In the genomic region with DNA sequence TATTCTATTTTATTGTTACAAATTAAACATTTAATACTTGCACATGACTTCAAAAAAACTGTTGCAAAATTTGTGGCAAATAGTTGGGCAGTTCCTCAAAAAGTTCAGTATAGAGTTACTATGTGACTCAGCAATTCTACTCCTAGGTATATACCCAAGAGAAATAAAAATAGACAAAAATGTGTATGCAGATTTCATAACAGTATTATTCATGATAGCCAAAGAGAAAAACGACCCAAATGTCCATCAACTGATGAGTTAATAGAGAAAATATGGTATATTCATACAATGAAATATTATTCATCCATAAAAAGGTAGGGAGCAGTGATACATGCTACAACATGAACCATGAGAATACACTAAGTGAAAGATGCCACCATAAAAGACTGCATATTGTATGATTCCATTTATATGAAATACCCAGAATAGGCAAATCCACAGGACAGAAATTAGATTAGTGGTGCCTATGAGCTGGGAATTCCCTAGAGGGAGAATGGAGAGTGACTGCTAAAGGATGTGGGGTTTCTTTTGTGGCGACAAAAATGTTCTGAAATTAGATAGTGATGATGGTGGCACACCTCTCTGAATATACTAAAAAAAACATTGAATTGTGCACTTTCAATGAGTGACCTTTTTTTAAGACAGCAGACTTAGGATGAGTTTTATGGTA, we compare ENCODE assay signal across 17 cellular contexts. TPM values are rescaled to one million over a fixed set of nuclear protein-coding genes. Genes with fewer than 3 reads are reported as not detected.
A peak's percentile ranks its signal among the peaks of the same experiment; 100 is the strongest.
DNase-seq lines count a peak whose midpoint lies in the region; ATAC-seq and TF ChIP-seq lines count a peak whose summit lies in the region.
"Had no signal": no experiment of that assay in that cellular context is flagged by ENCODE, and none has a peak within 500 bp of the region (broad histone marks: within the 10 kb centered on the region; RNA-seq: fewer than 3 reads in every experiment).

No MANE protein-coding gene starts in this region.

- H3K4me1 ChIP-seq in RWPE2 (ENCODE audit: insufficient read depth, poor library complexity, severe bottlenecking), result peaks cover 18% of the 10 kb centered on the region
- no peaks in the 10 kb centered on the region for H3K4me1 ChIP-seq in body of pancreas

- ATAC-seq in RWPE2 (ENCODE audit: low read depth) (peak; percentile 95), GM21390 (IDR thresholded peaks at IDR 0.05; ENCODE audit: unreplicated experiment) (no peak), body of pancreas (no peak)
- ATAC-seq: mucosa of descending colon had no signal

- POLR2A ChIA-PET in AG04450 (lab: Yijun Ruan, JAX), result no interaction called here

- intact Hi-C loops in body of pancreas (cut with DNase I), result no loop called here

- H3K9me3 Mint-ChIP-seq in HFFc6, result peaks cover 11% of the 10 kb centered on the region

- peaks cover 7% of the 10 kb centered on the region; the same call in 1 of the 2 replicates for H3K36me3 Mint-ChIP-seq in HFFc6 (ENCODE audit: low read depth)

- H3K9me3 ChIP-seq in AG04450 (ENCODE audit: control insufficient read depth, insufficient read depth, low read length), result peaks cover 12% of the 10 kb centered on the region; the same call in 1 of the 2 replicates
- peaks cover 4% of the 10 kb centered on the region for H3K9me3 ChIP-seq in RWPE2 (ENCODE audit: severe bottlenecking)
- H3K9me3 ChIP-seq in body of pancreas, result peaks cover 0 to 7% (median 0%) of the 10 kb centered on the region in 3 donors

- H3K27ac ChIP-seq in AG04450 (ENCODE audit: low read depth, low read length) (no peak overlapping the region), RWPE2 (ENCODE audit: poor library complexity, severe bottlenecking) (peak overlapping the region; percentile 70), epithelial cell of prostate (peak overlapping the region; percentile 77), body of pancreas (no peak overlapping the region), substantia nigra (ENCODE audit: low read depth, low read length, poor library complexity, severe bottlenecking) (no peak overlapping the region)

- TF ChIP-seq CTCF in AG04450 (IDR thresholded peaks at IDR 0.05; ENCODE audit: low read depth, low read length) (no peak), HFFc6 (IDR thresholded peaks at IDR 0.05) (no peak), RWPE2 (IDR thresholded peaks at IDR 0.05; ENCODE audit: poor library complexity, severe bottlenecking) (no peak), body of pancreas (IDR thresholded peaks at IDR 0.05) (no peak)

- H3K27ac Mint-ChIP-seq in HFFc6, result peak overlapping the region; percentile 4; the same call in 1 of the 2 replicates
- H3K27ac Mint-ChIP-seq: B cell; stimulated activated naive B cell treated with anti-CD40 and anti-IgM and Interleukin-4, amounts not matched to agents 10 μg/mL and 1 μg/mL and 100 μg/mL, for 72 hours; T-helper 1 cell treated with Interleukin-12 subunit alpha and Interleukin-12 subunit beta and Interleukin-4 antibody, amounts not matched to agents 30 μg/mL and 1 μg/mL, for 36 hours had no signal

- TF ChIP-seq POLR2A in body of pancreas (IDR thresholded peaks at IDR 0.05), result no peak

- H3K36me3 ChIP-seq in RWPE2 (ENCODE audit: low read depth) (no peaks in the 10 kb centered on the region), body of pancreas (replicated peaks in 1 of 2; ENCODE audit: insufficient read depth in 1 of 2, low read depth in 2 of 2) (no peaks in the 10 kb centered on the region)

- H3K4me1 Mint-ChIP-seq in HFFc6 (ENCODE audit: low read depth), result peaks cover 11% of the 10 kb centered on the region
- H3K4me1 Mint-ChIP-seq: B cell had no signal

- CTCF ChIA-PET in AG04450 (lab: Charles Lee), result no interaction called here

- no peak overlapping the region for H3K4me3 ChIP-seq in AG04450 (ENCODE audit: low read depth, low read length)
- no peak overlapping the region for H3K4me3 ChIP-seq in RWPE2 (ENCODE audit: severe bottlenecking)
- no peak overlapping the region for H3K4me3 ChIP-seq in body of pancreas
- H3K4me3 ChIP-seq: mucosa of descending colon had no signal

- DNase-seq in AG04450 (ENCODE audit: low read depth, low spot score), result peak; percentile 20
- peak; percentile 22 for DNase-seq in HFFc6
- no peak for DNase-seq in RWPE2 (ENCODE audit: low spot score)
- peak; percentile 60 for DNase-seq in epithelial cell of prostate (ENCODE audit: low read depth, low spot score)
- no peak for DNase-seq in cerebellar cortex (ENCODE audit: low spot score)
- no peak for DNase-seq in body of pancreas
- no peak for DNase-seq in substantia nigra (lab: John Stamatoyannopoulos, UW)
- DNase-seq: activated CD4-positive, alpha-beta T cell treated with anti-CD3 and anti-CD28 coated beads, Interleukin-2, amount 50 U/mL, for 4 hours; activated effector memory CD4-positive, alpha-beta T cell treated with anti-CD3 and anti-CD28 coated beads, Interleukin-2, amount 50 U/mL, for 16 hours; central memory CD4-positive, alpha-beta T cell; DMS79 treated with DMSO at 0.1 percent for 48 hours; mucosa of descending colon; NCI-H1930; stimulated activated naive B cell treated with anti-CD40 and anti-IgM and Interleukin-4, amounts not matched to agents 10 μg/mL and 1 μg/mL and 100 μg/mL, for 72 hours had no signal

- peaks cover 3% of the 10 kb centered on the region for H3K27me3 Mint-ChIP-seq in HFFc6 (ENCODE audit: insufficient read depth)

- H3K4me3 Mint-ChIP-seq in HFFc6, result no peak overlapping the region
- H3K4me3 Mint-ChIP-seq: B cell; stimulated activated naive B cell treated with anti-CD40 and anti-IgM and Interleukin-4, amounts not matched to agents 10 μg/mL and 1 μg/mL and 100 μg/mL, for 72 hours; T-helper 1 cell treated with Interleukin-12 subunit alpha and Interleukin-12 subunit beta and Interleukin-4 antibody, amounts not matched to agents 30 μg/mL and 1 μg/mL, for 36 hours had no signal

- 41 to 47% methylated on average over 2 of the region's 2 CpGs for WGBS in body of pancreas, 2 donors

- H3K27me3 ChIP-seq in AG04450 (ENCODE audit: control insufficient read depth, insufficient read depth, low read length), result no peaks in the 10 kb centered on the region
- H3K27me3 ChIP-seq in RWPE2 (ENCODE audit: insufficient read depth, poor library complexity, severe bottlenecking), result no peaks in the 10 kb centered on the region
- H3K27me3 ChIP-seq in body of pancreas, result no peaks in the 10 kb centered on the region

RNA-seq across cellular contexts. Expression of a gene that starts 31.6 kb away (rescaled TPM):
- polyA plus RNA-seq in AG04450 (2011; rRNA removed), result 19.2 and 27.4 TPM in 2 replicates
- polyA minus RNA-seq in AG04450 (2011; rRNA and poly(A)+ RNA removed), result 43.0 and 50.5 TPM in 2 replicates
- total RNA-seq in HFFc6 (2021; fragmentation: NEBNext Ultra II Directional; extraction: Animal tissue kit (Norgen Biotek cat#: 25700)), result 10 to 100 TPM; 32.8 to 37.6 (median 34.8) TPM
- total RNA-seq in body of pancreas, result 10 to 100 TPM; 34.8 to 47.8 TPM

RNA-seq across cellular contexts. Expression of a gene that starts 48.7 kb away (rescaled TPM):
- 134 and 188 TPM in 2 replicates for polyA plus RNA-seq in AG04450 (2011; rRNA removed)
- 90.5 and 108 TPM in 2 replicates for polyA minus RNA-seq in AG04450 (2011; rRNA and poly(A)+ RNA removed)
- total RNA-seq in HFFc6 (2021; fragmentation: NEBNext Ultra II Directional; extraction: Animal tissue kit (Norgen Biotek cat#: 25700)), result 100 to 1,000 TPM; 229 to 251 (median 239) TPM
- total RNA-seq in body of pancreas, result 100 to 1,000 TPM in 1 of 2 donors, 10 to 100 TPM in 1; 40.5 to 104 TPM

Comparison
In these comparisons a context has a peak if more than half of its experiments do, and no peak if none do; other contexts are left out.
1. DNase-seq: peak in AG04450 (single experiment), HFFc6 (single experiment) and epithelial cell of prostate (single experiment); none in RWPE2 (single experiment), cerebellar cortex (single experiment), body of pancreas (0 of 4) and substantia nigra (0 of 49).
2. H3K27ac ChIP-seq: peak in RWPE2 (single experiment) and epithelial cell of prostate (single experiment); none in AG04450 (single experiment), body of pancreas (0 of 4) and substantia nigra (single experiment).